ENCODE assay signal across 1 cellular context in the genomic region with DNA sequence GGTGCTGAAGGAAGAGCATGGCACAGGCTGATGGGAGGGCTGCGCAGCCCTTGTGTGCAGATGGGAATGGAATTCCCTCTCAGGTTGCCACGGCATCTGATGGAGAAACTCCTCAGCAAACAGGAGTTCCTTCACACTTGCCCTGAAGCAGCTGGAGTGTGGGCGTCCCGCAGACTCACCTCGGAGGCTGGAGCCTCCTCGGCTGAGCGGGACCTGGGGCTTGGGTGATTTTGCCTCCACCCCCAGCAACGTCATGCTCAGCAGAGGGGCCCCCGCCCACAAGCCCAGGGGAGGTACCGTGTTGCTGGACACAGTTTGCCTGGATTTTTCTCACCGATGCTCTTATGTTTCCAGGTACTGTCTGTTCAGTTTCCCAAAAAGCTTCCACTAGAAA.
TF ChIP-seq lines count a peak whose summit lies in the region.

No MANE protein-coding gene starts in this region.

TF ChIP-seq in GM23338, 12 proteins besides CTCF, POLR2A, EP300 and RAD21 (continued from another document):
- TF ChIP-seq, protein P1, sequence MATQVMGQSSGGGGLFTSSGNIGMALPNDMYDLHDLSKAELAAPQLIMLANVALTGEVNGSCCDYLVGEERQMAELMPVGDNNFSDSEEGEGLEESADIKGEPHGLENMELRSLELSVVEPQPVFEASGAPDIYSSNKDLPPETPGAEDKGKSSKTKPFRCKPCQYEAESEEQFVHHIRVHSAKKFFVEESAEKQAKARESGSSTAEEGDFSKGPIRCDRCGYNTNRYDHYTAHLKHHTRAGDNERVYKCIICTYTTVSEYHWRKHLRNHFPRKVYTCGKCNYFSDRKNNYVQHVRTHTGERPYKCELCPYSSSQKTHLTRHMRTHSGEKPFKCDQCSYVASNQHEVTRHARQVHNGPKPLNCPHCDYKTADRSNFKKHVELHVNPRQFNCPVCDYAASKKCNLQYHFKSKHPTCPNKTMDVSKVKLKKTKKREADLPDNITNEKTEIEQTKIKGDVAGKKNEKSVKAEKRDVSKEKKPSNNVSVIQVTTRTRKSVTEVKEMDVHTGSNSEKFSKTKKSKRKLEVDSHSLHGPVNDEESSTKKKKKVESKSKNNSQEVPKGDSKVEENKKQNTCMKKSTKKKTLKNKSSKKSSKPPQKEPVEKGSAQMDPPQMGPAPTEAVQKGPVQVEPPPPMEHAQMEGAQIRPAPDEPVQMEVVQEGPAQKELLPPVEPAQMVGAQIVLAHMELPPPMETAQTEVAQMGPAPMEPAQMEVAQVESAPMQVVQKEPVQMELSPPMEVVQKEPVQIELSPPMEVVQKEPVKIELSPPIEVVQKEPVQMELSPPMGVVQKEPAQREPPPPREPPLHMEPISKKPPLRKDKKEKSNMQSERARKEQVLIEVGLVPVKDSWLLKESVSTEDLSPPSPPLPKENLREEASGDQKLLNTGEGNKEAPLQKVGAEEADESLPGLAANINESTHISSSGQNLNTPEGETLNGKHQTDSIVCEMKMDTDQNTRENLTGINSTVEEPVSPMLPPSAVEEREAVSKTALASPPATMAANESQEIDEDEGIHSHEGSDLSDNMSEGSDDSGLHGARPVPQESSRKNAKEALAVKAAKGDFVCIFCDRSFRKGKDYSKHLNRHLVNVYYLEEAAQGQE (IDR thresholded peaks at IDR 0.05; ENCODE audit: unreplicated experiment), result no peak
- TF ChIP-seq ZNF114 (CRISPR knock-in tag; IDR thresholded peaks at IDR 0.05), result no peak
